ENCODE assay signal across 32 cellular contexts in genomic region chr2:30078521-30078920, GRCh38.
A peak's percentile ranks its signal among the peaks of the same experiment; 100 is the strongest.
DNase-seq lines count a peak whose midpoint lies in the region; ATAC-seq, FAIRE-seq and TF ChIP-seq lines count a peak whose summit lies in the region.
"Had no signal": no experiment of that assay in that cellular context is flagged by ENCODE, and none has a peak within 500 bp of the region (broad histone marks: within the 10 kb centered on the region; RNA-seq: fewer than 3 reads in every experiment).

No MANE protein-coding gene starts in this region.

- H3K36me3 ChIP-seq in BE2C (no peaks in the 10 kb centered on the region), HCT116 (ENCODE audit: control insufficient read depth in 1 of 2, insufficient read depth in 2 of 2, low read length in 2 of 2) (no peaks in the 10 kb centered on the region)
- H3K36me3 ChIP-seq: BLaER1, left lung, spleen had no signal

- H3K4me1 ChIP-seq in BE2C (no peaks in the 10 kb centered on the region), HCT116 (ENCODE audit: control insufficient read depth in 1 of 2, insufficient read depth in 2 of 2, low read length in 2 of 2) (no peaks in the 10 kb centered on the region)
- H3K4me1 ChIP-seq: BLaER1, left lung, spleen, testis had no signal

- intact Hi-C loops in HCT116 (cut with micrococcal nuclease): no loop called here

- no peak overlapping the region for H2AFZ ChIP-seq in HCT116 (ENCODE audit: low read depth, low read length, poor library complexity, severe bottlenecking)

- ATAC-seq in HCT116 (peak; percentile 44; the same call in 1 of the 2 replicates), HG02870 (IDR thresholded peaks at IDR 0.05; ENCODE audit: unreplicated experiment) (no peak)
- ATAC-seq: activated CD8-positive, alpha-beta T cell treated with anti-CD3 and anti-CD28 coated beads for 36 hours; activated naive CD4-positive, alpha-beta T cell treated with anti-CD3 and anti-CD28 coated beads, Interleukin-2, amount 50 U/mL, for 72 hours; left lung; Panc1; right cardiac atrium had no signal

- H3K79me2 ChIP-seq in HCT116 (ENCODE audit: insufficient read depth, low read length): no peaks in the 10 kb centered on the region

- POLR2A ChIA-PET in HCT116 (lab: Charles Lee): no interaction called here

- TF ChIP-seq CTCF in BE2C (IDR thresholded peaks at IDR 0.05; ENCODE audit: low read depth, low read length) (peak; percentile 17; the same call in 1 of the 2 replicates), HCT116 (IDR thresholded peaks at IDR 0.05 in 2 of 3, conservative IDR thresholded peaks at IDR 0.05 in 1 of 3; ENCODE audit: borderline replicate concordance in 1 of 3, insufficient read depth in 1 of 3, low read depth in 2 of 3, low read length in 2 of 3) (peak in 2 of 3 experiments; percentile 12 to 26; a peak in 1 of 6 replicates), cardiac fibroblast (IDR thresholded peaks at IDR 0.05; ENCODE audit: low read depth, low read length) (no peak)

- no peaks in the 10 kb centered on the region for H4K20me1 ChIP-seq in HCT116 (ENCODE audit: insufficient read depth)
- H4K20me1 ChIP-seq: BLaER1 had no signal

- no peaks in the 10 kb centered on the region for H3K27me3 ChIP-seq in BE2C
- H3K27me3 ChIP-seq in HCT116 (ENCODE audit: insufficient read depth, low read length): peaks cover 40% of the 10 kb centered on the region
- H3K27me3 ChIP-seq: BLaER1, testis had no signal

- RAD21 ChIA-PET in HCT116 (lab: Charles Lee; ENCODE audit: low non-redundant PET in 1 of 2, low total read pairs in 2 of 2, uncharacterized antibody in 2 of 2, unreplicated experiment in 2 of 2): no interaction called here

- no peak for FAIRE-seq in GM12891 (lab: Jason Lieb, UNC)
- FAIRE-seq: G401.6 had no signal

- BruUV-seq in HCT116 (replicated peaks; lab: Mats Ljungman, UMichigan): no TSS peak

- H3K27ac ChIP-seq in HCT116 (ENCODE audit: low read depth, low read length) (no peak overlapping the region), caudate nucleus (ENCODE audit: low read depth, low read length) (no peak overlapping the region)
- H3K27ac ChIP-seq: BLaER1, left lung, spleen, testis had no signal

- DNase-seq in BE2C (no peak), HCT116 (ENCODE audit: low read depth, low spot score) (no peak), cardiac fibroblast (ENCODE audit: low read depth in 2 of 2) (peak; percentile 5 to 14), iris pigment epithelial cell (ENCODE audit: low read depth) (peak; percentile 22), GM12891 (ENCODE audit: insufficient read length, low spot score) (no peak), DMS53 (lab: John Stamatoyannopoulos, UW) (no peak), caudate nucleus (lab: John Stamatoyannopoulos, UW) (no peak)
- DNase-seq: ACHN; activated CD4-positive, alpha-beta T cell treated with anti-CD3 and anti-CD28 coated beads for 1 hour; activated CD8-positive, alpha-beta T cell treated with anti-CD3 and anti-CD28 coated beads for 36 hours; activated effector memory CD4-positive, alpha-beta T cell treated with Interleukin-2 at 50 U/mL for 16 hours; activated T-cell treated with anti-CD3 and anti-CD28 coated beads for 4 hours; DMS153; glutamatergic neuron; islet precursor cell; Karpas-422; left lung; mesenchymal stem cell; NCI-H1436 treated with DMSO at 0.1 percent for 48 hours; NCI-H2081 treated with DMSO at 0.1 percent for 48 hours; NCI-H226; NCI-H526 treated with DMSO at 0.1 percent for 48 hours; right cardiac atrium; Right ventricle myocardium superior; spleen; stimulated activated CD8-positive, alpha-beta memory T cell treated with anti-CD3 and anti-CD28 coated beads, Interleukin-4, amount 100 ng/mL, for 48 hours; testis had no signal

- no peak overlapping the region for H3K4me2 ChIP-seq in HCT116 (ENCODE audit: low read length)
- H3K4me2 ChIP-seq: BLaER1 had no signal

- CTCF ChIA-PET in HCT116 (lab: Charles Lee): no interaction called here

- no peak for TF ChIP-seq POLR2A in HCT116 (IDR thresholded peaks at IDR 0.05; ENCODE audit: borderline replicate concordance, extremely low read depth, insufficient read depth, insufficient read length)
- no peak for TF ChIP-seq POLR2A in GM12891 (IDR thresholded peaks at IDR 0.05; ENCODE audit: low read depth, low read length)

- no peak overlapping the region for H3K9ac ChIP-seq in HCT116 (ENCODE audit: low read length)
- H3K9ac ChIP-seq: BLaER1 had no signal

- no peaks in the 10 kb centered on the region for H3K9me2 ChIP-seq in HCT116 (ENCODE audit: insufficient read depth)

- H3K4me3 ChIP-seq in BE2C (ENCODE audit: low read depth, low read length) (no peak overlapping the region), HCT116 (replicated peaks in 1 of 2; ENCODE audit: low read depth in 1 of 2, low read length in 2 of 2) (no peak overlapping the region), cardiac fibroblast (replicated peaks in 1 of 2; ENCODE audit: low read depth in 2 of 2, low read length in 2 of 2) (no peak overlapping the region)
- H3K4me3 ChIP-seq: BLaER1, left lung, spleen, testis had no signal

- no peak for TF ChIP-seq RAD21 in HCT116 (IDR thresholded peaks at IDR 0.05; ENCODE audit: low read depth)

- H3K9me3 ChIP-seq in BE2C: no peaks in the 10 kb centered on the region
- no peaks in the 10 kb centered on the region for H3K9me3 ChIP-seq in HCT116 (ENCODE audit: control insufficient read depth in 1 of 2, insufficient read depth in 1 of 2, low read depth in 1 of 2, low read length in 2 of 2)
- H3K9me3 ChIP-seq: BLaER1, left lung, spleen, testis had no signal

TF ChIP-seq in HCT116, 20 proteins besides CTCF, POLR2A, EP300 and RAD21 (continues in another document):
- TF ChIP-seq SRF (IDR thresholded peaks at IDR 0.05; ENCODE audit: low read depth) (no peak), EZH2 (IDR thresholded peaks at IDR 0.05) (no peak), ATF3 (IDR thresholded peaks at IDR 0.05) (no peak), FOSL1 (IDR thresholded peaks at IDR 0.05; ENCODE audit: low read depth) (no peak), MAX (IDR thresholded peaks at IDR 0.05) (no peak), JUND (IDR thresholded peaks at IDR 0.05) (no peak), YY1 (IDR thresholded peaks at IDR 0.05; ENCODE audit: extremely low read depth, insufficient replicate concordance, low read depth, low read length) (no peak)

TF ChIP-seq in GM12891, 5 proteins besides CTCF, POLR2A, EP300 and RAD21:
- TF ChIP-seq TAF1 (IDR thresholded peaks at IDR 0.05; ENCODE audit: low read depth, low read length): no peak
- no peak for TF ChIP-seq PAX5 (IDR thresholded peaks at IDR 0.05; ENCODE audit: insufficient read depth, low read length, severe bottlenecking)
- no peak for TF ChIP-seq POU2F2 (IDR thresholded peaks at IDR 0.05; ENCODE audit: low read depth, low read length)
- no peak for TF ChIP-seq POLR2AphosphoS5 (IDR thresholded peaks at IDR 0.05; ENCODE audit: low read depth, low read length)
- TF ChIP-seq SPI1 (IDR thresholded peaks at IDR 0.05; ENCODE audit: low read depth, low read length): no peak

Comparison
In these comparisons a context has a peak if more than half of its experiments do, and no peak if none do; other contexts are left out.
1. DNase-seq: peak in cardiac fibroblast (2 of 2) and iris pigment epithelial cell (single experiment); none in BE2C (single experiment), HCT116 (single experiment), GM12891 (single experiment), DMS53 (single experiment) and caudate nucleus (0 of 61).